12 cellular contexts compared by ENCODE assay signal in the genomic region with DNA sequence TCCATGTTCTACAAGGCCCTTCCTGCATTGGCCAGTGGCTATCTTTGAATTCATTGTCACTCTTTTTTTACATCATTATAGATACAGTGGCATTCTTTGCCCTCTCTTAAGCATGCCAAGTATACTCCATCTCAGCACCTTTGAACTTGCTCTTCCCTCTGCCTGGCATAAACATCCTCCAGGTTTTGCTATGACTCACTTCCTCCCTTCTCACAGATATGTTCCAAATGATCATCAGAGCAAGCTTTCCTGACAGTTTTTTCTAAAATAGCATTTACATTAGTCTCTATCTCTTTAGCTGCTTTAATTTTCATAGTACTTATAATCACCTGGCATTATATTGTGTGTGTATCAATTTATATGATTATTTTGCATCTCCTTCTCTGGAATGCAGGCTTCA.
A peak's percentile ranks its signal among the peaks of the same experiment; 100 is the strongest.
DNase-seq lines count a peak whose midpoint lies in the region; ATAC-seq and TF ChIP-seq lines count a peak whose summit lies in the region.
"Had no signal": no experiment of that assay in that cellular context is flagged by ENCODE, and none has a peak within 500 bp of the region (broad histone marks: within the 10 kb centered on the region; RNA-seq: fewer than 3 reads in every experiment).

No MANE protein-coding gene starts in this region.

- no peak overlapping the region for H3K27ac Mint-ChIP-seq in stimulated activated memory B cell treated with anti-CD40 and anti-IgM and Interleukin-4, amounts not matched to agents 10 μg/mL and 1 μg/mL and 100 μg/mL, for 72 hours
- H3K27ac Mint-ChIP-seq: stimulated activated effector memory CD8-positive, alpha-beta T cell treated with anti-CD3 and anti-CD28 coated beads, Interleukin-12 subunit alpha, Interleukin-12 subunit beta, amount 100 ng/mL, for 72 hours had no signal

- H3K9ac ChIP-seq in PC-3 (ENCODE audit: low read length) = peak overlapping the region; percentile 75

- peaks cover 4% of the 10 kb centered on the region for H3F3A ChIP-seq in PC-3 (ENCODE audit: low read length, unreplicated experiment)

- intact Hi-C loops in PC-3 (cut with micrococcal nuclease) = loop anchor here (5.0 kb wide), 1 partner anchor 45 kb away; no protein-coding TSS in a partner anchor

- no peaks in the 10 kb centered on the region for H3K4me1 Mint-ChIP-seq in stimulated activated memory B cell treated with anti-CD40 and anti-IgM and Interleukin-4, amounts not matched to agents 10 μg/mL and 1 μg/mL and 100 μg/mL, for 72 hours
- H3K4me1 Mint-ChIP-seq: stimulated activated effector memory CD8-positive, alpha-beta T cell treated with anti-CD3 and anti-CD28 coated beads, Interleukin-12 subunit alpha, Interleukin-12 subunit beta, amount 100 ng/mL, for 72 hours had no signal

- POLR2A ChIA-PET in PC-3 (lab: Charles Lee; ENCODE audit: unreplicated experiment) = no interaction called here

- peak; percentile 73 for DNase-seq in PC-3
- peak; percentile 66 for DNase-seq in epithelial cell of esophagus (ENCODE audit: low read depth)
- no peak for DNase-seq in osteoblast (ENCODE audit: insufficient read length, low spot score, missing footprints)
- no peak for DNase-seq in NCI-H748 (lab: John Stamatoyannopoulos, UW; ENCODE audit: unreplicated experiment)
- no peak for DNase-seq in SK-N-DZ (ENCODE audit: low spot score)
- DNase-seq: kidney, NCI-H1694 treated with DMSO at 0.1 percent for 48 hours, SIG-M5 had no signal

- H3K36me3 Mint-ChIP-seq in stimulated activated memory B cell treated with anti-CD40 and anti-IgM and Interleukin-4, amounts not matched to agents 10 μg/mL and 1 μg/mL and 100 μg/mL, for 72 hours = no peaks in the 10 kb centered on the region
- H3K36me3 Mint-ChIP-seq: stimulated activated effector memory CD8-positive, alpha-beta T cell treated with anti-CD3 and anti-CD28 coated beads, Interleukin-12 subunit alpha, Interleukin-12 subunit beta, amount 100 ng/mL, for 72 hours had no signal

- H3K9me3 Mint-ChIP-seq in stimulated activated memory B cell treated with anti-CD40 and anti-IgM and Interleukin-4, amounts not matched to agents 10 μg/mL and 1 μg/mL and 100 μg/mL, for 72 hours = peaks cover 4% of the 10 kb centered on the region

- H3K27me3 Mint-ChIP-seq in stimulated activated memory B cell treated with anti-CD40 and anti-IgM and Interleukin-4, amounts not matched to agents 10 μg/mL and 1 μg/mL and 100 μg/mL, for 72 hours = no peaks in the 10 kb centered on the region

- H3K4me3 ChIP-seq in PC-3 (ENCODE audit: low read length) = peak overlapping the region; percentile 37; the same call in 1 of the 2 replicates
- no peak overlapping the region for H3K4me3 ChIP-seq in epithelial cell of esophagus (ENCODE audit: low read length)
- no peak overlapping the region for H3K4me3 ChIP-seq in osteoblast (ENCODE audit: insufficient read depth, low read length)

- H3K4me2 ChIP-seq in PC-3 (ENCODE audit: low read length) = peak overlapping the region; percentile 61
- H3K4me2 ChIP-seq in osteoblast (ENCODE audit: insufficient read depth, low read length) = peak overlapping the region; percentile 57

- no peaks in the 10 kb centered on the region for H3K79me2 ChIP-seq in PC-3 (ENCODE audit: low read length)
- H3K79me2 ChIP-seq in osteoblast (ENCODE audit: insufficient read depth, low read length) = no peaks in the 10 kb centered on the region

- H4K20me1 ChIP-seq in PC-3 (ENCODE audit: low read length) (no peaks in the 10 kb centered on the region), osteoblast (ENCODE audit: insufficient read depth, low read length) (no peaks in the 10 kb centered on the region)

- H3K4me1 ChIP-seq in PC-3 (ENCODE audit: insufficient read depth, low read length) (peaks cover 44% of the 10 kb centered on the region), osteoblast (ENCODE audit: insufficient read depth, low read length) (peaks cover 8% of the 10 kb centered on the region)

- TF ChIP-seq CTCF in PC-3 (conservative IDR thresholded peaks at IDR 0.05; ENCODE audit: low read depth, low read length) = no peak
- no peak for TF ChIP-seq CTCF in epithelial cell of esophagus (IDR thresholded peaks at IDR 0.05; ENCODE audit: insufficient read depth, low read depth, low read length, missing control alignments)
- TF ChIP-seq CTCF in osteoblast (IDR thresholded peaks at IDR 0.05; ENCODE audit: extremely low read depth, low read depth, low read length) = no peak

- no peaks in the 10 kb centered on the region for H3K9me3 ChIP-seq in PC-3 (ENCODE audit: low read length)
- H3K9me3 ChIP-seq in osteoblast (ENCODE audit: low read depth, low read length) = no peaks in the 10 kb centered on the region

- H3K36me3 ChIP-seq in PC-3 (ENCODE audit: low read depth, low read length) (no peaks in the 10 kb centered on the region), osteoblast (ENCODE audit: insufficient read depth, low read length) (no peaks in the 10 kb centered on the region)

- no peak overlapping the region for H2AFZ ChIP-seq in PC-3 (ENCODE audit: low read length)
- H2AFZ ChIP-seq in osteoblast (ENCODE audit: low read length) = no peak overlapping the region

- peak; percentile 33 for ATAC-seq in GM18861 (IDR thresholded peaks at IDR 0.05; ENCODE audit: unreplicated experiment)
- ATAC-seq in PC-3 = peak; percentile 43
- ATAC-seq in stimulated activated memory B cell treated with anti-CD40 and anti-IgM and Interleukin-4, amounts not matched to agents 10 μg/mL and 1 μg/mL and 100 μg/mL, for 72 hours = no peak
- ATAC-seq in GM21367 (IDR thresholded peaks at IDR 0.05; ENCODE audit: unreplicated experiment) = no peak
- ATAC-seq: stimulated activated effector memory CD8-positive, alpha-beta T cell treated with anti-CD3 and anti-CD28 coated beads, Interleukin-12 subunit alpha, Interleukin-12 subunit beta, amount 100 ng/mL, for 72 hours had no signal

- CTCF ChIA-PET in PC-3 (lab: Charles Lee) = interaction anchor here (0.5 kb wide), 1 partner anchor 1050 kb away, joined by 5 read pairs; no protein-coding TSS in a partner anchor

- H3K9me2 ChIP-seq in PC-3 (replicated peaks; ENCODE audit: low read length) = no peaks in the 10 kb centered on the region

- BruUV-seq in PC-3 (replicated peaks; lab: Mats Ljungman, UMichigan) = no TSS peak

- H3K27me3 ChIP-seq in PC-3 (ENCODE audit: low read length) = no peaks in the 10 kb centered on the region
- no peaks in the 10 kb centered on the region for H3K27me3 ChIP-seq in osteoblast (ENCODE audit: insufficient read depth, low read length)

- H3K27ac ChIP-seq in PC-3 (ENCODE audit: low read length) = peak overlapping the region; percentile 100
- H3K27ac ChIP-seq in osteoblast (ENCODE audit: low read depth, low read length) = peak overlapping the region; percentile 71

- H3K4me3 Mint-ChIP-seq in stimulated activated memory B cell treated with anti-CD40 and anti-IgM and Interleukin-4, amounts not matched to agents 10 μg/mL and 1 μg/mL and 100 μg/mL, for 72 hours = no peak overlapping the region
- H3K4me3 Mint-ChIP-seq: stimulated activated effector memory CD8-positive, alpha-beta T cell treated with anti-CD3 and anti-CD28 coated beads, Interleukin-12 subunit alpha, Interleukin-12 subunit beta, amount 100 ng/mL, for 72 hours had no signal

Comparison
In these comparisons a context has a peak if more than half of its experiments do, and no peak if none do; other contexts are left out.
1. ATAC-seq: peak in GM18861 (single experiment) and PC-3 (single experiment); none in stimulated activated memory B cell treated with anti-CD40 and anti-IgM and Interleukin-4, amounts not matched to agents 10 μg/mL and 1 μg/mL and 100 μg/mL, for 72 hours (single experiment) and GM21367 (single experiment).
2. DNase-seq: peak in PC-3 (single experiment) and epithelial cell of esophagus (single experiment); none in osteoblast (single experiment), NCI-H748 (single experiment) and SK-N-DZ (single experiment).